ENCODE assay signal across 8 cellular contexts in genomic region chr2:240585101-240585500, GRCh38. TPM values are rescaled to one million over a fixed set of nuclear protein-coding genes. Genes with fewer than 3 reads are reported as not detected.
DNase-seq lines count a peak whose midpoint lies in the region; ATAC-seq, FAIRE-seq and TF ChIP-seq lines count a peak whose summit lies in the region.

No MANE protein-coding gene starts in this region.

- TF ChIP-seq CTCF in HEK293 (tag by site-specific recombination; IDR thresholded peaks at IDR 0.05) (no peak), Peyer's patch (IDR thresholded peaks at IDR 0.05) (no peak), foreskin keratinocyte (conservative IDR thresholded peaks at IDR 0.05) (no peak)

- CTCF ChIA-PET in HEK293 (lab: Yijun Ruan, JAX) = interaction anchor here (5.5 kb wide), 1 partner anchor 19 kb away, joined by 34 read pairs; no protein-coding TSS in a partner anchor

- H3K4me3 ChIP-seq in HEK293 (ENCODE audit: low read depth, low read length) (peak overlapping the region; percentile 97), Peyer's patch (peak overlapping the region; percentile 66 to 98 (median 79)), skeletal muscle cell (ENCODE audit: low read depth, low read length) (peak overlapping the region; percentile 100)

- H3K4me1 ChIP-seq in HEK293 (ENCODE audit: control insufficient read depth, insufficient read depth, low read length) (peaks cover 16% of the 10 kb centered on the region), Peyer's patch (peaks cover 15 to 34% (median 17%) of the 10 kb centered on the region in 4 donors), foreskin keratinocyte (peaks cover 8% of the 10 kb centered on the region)

- no peak overlapping the region; the same call in 1 of the 2 replicates for H3K27ac ChIP-seq in HEK293 (ENCODE audit: extremely low read depth, low read depth, low read length)
- H3K27ac ChIP-seq in Peyer's patch = peak overlapping the region in 3 of 4 donors; percentile 82 to 99 (median 87)
- H3K27ac ChIP-seq in foreskin keratinocyte = no peak overlapping the region

- no peaks in the 10 kb centered on the region for H3K9me3 ChIP-seq in HEK293 (ENCODE audit: control insufficient read depth, insufficient read depth, low read depth, low read length)
- no peaks in the 10 kb centered on the region for H3K9me3 ChIP-seq in Peyer's patch

- H3K27me3 ChIP-seq in Peyer's patch (no peaks in the 10 kb centered on the region), foreskin keratinocyte (no peaks in the 10 kb centered on the region)

- FAIRE-seq in GM12891 (lab: Jason Lieb, UNC) = peak; percentile 84

- TF ChIP-seq POLR2A in GM12891 (IDR thresholded peaks at IDR 0.05; ENCODE audit: low read depth, low read length) (peak; percentile 10; the same call in 1 of the 2 replicates), Peyer's patch (IDR thresholded peaks at IDR 0.05) (no peak), erythroblast (IDR thresholded peaks at IDR 0.05; ENCODE audit: low read length) (no peak)

- peaks cover 0 to 23% of the 10 kb centered on the region in 2 experiments; a peak in 1 of 3 replicates for H3K36me3 ChIP-seq in HEK293 (ENCODE audit: control insufficient read depth in 2 of 2, insufficient read depth in 1 of 2, low read length in 2 of 2)
- peaks cover 0 to 9% (median 0%) of the 10 kb centered on the region in 3 donors for H3K36me3 ChIP-seq in Peyer's patch

- POLR2A ChIA-PET in HEK293 (lab: Yijun Ruan, JAX) = interaction anchor here (3.3 kb wide), 2 partner anchors 19 to 24 kb away, joined by 46 to 53 read pairs; partner anchors contain the start of gene DUSP28

- DNase-seq in GM12891 (ENCODE audit: insufficient read length, low spot score) = no peak
- DNase-seq in Peyer's patch = peak in 2 of 3 donors; percentile 57 to 65
- peak in 1 of 2 donors; percentile 25 for DNase-seq in foreskin keratinocyte
- no peak for DNase-seq in skeletal muscle cell (ENCODE audit: low read depth)
- DNase-seq in HT-29 (ENCODE audit: low spot score) = no peak
- no peak for DNase-seq in erythroblast (lab: John Stamatoyannopoulos, UW)
- no peak for DNase-seq in HPDE6-E6E7 (ENCODE audit: extremely low spot score)

- ATAC-seq in foreskin keratinocyte = peak; percentile 4

TF ChIP-seq in GM12891, 5 proteins besides CTCF, POLR2A, EP300 and RAD21:
- TF ChIP-seq SPI1 (IDR thresholded peaks at IDR 0.05; ENCODE audit: low read depth, low read length) = no peak; the same call in 1 of the 2 replicates
- no peak for TF ChIP-seq POU2F2 (IDR thresholded peaks at IDR 0.05; ENCODE audit: low read depth, low read length)

TF ChIP-seq in HEK293, 187 proteins besides CTCF, POLR2A, EP300 and RAD21:
- TF ChIP-seq SCRT2 (tag by site-specific recombination; IDR thresholded peaks at IDR 0.05) (peak; percentile 14; the same call in 1 of the 2 replicates), ZNF184 (tag by site-specific recombination; IDR thresholded peaks at IDR 0.05) (no peak), ZNF426 (tag by site-specific recombination; IDR thresholded peaks at IDR 0.05) (no peak), ZNF133 (tag by site-specific recombination; IDR thresholded peaks at IDR 0.05) (no peak), ZNF362 (tag by site-specific recombination; IDR thresholded peaks at IDR 0.05) (no peak), GLIS1 (tag by site-specific recombination; IDR thresholded peaks at IDR 0.05) (no peak), ZNF658 (tag by site-specific recombination; IDR thresholded peaks at IDR 0.05) (no peak)

RNA-seq across cellular contexts. Expression of gene CAPN10, which starts 1.4 kb away (rescaled TPM):
- polyA plus RNA-seq in GM12891 (2012; ENCODE audit: low read depth, missing spikeins) = 15.6 TPM
- total RNA-seq in Peyer's patch (10 to 100 TPM; 48.3 to 96.4 (median 78.9) TPM), foreskin keratinocyte (18.2 and 18.4 TPM in 2 replicates)
- polyA plus RNA-seq in foreskin keratinocyte = 18.6 and 18.7 TPM in 2 replicates
- total RNA-seq in HT-29 (2014; rRNA removed; shearing (Covaris generic)) = 88.3 and 90.2 TPM in 2 replicates

RNA-seq across cellular contexts. Expression of gene RNPEPL1, which starts 16.8 kb away (rescaled TPM):
- 26.9 TPM for polyA plus RNA-seq in GM12891 (2012; ENCODE audit: low read depth, missing spikeins)
- total RNA-seq in Peyer's patch (100 to 1,000 TPM in 3 of 4 donors, 10 to 100 TPM in 1; 85.0 to 175 (median 154) TPM), foreskin keratinocyte (27.1 and 34.0 TPM in 2 replicates)
- 41.6 and 53.0 TPM in 2 replicates for polyA plus RNA-seq in foreskin keratinocyte
- total RNA-seq in HT-29 (2014; rRNA removed; shearing (Covaris generic)) = 57.9 and 74.9 TPM in 2 replicates

RNA-seq across cellular contexts. Expression of gene DUSP28, which starts 24.9 kb away (rescaled TPM):
- polyA plus RNA-seq in GM12891 (2012; ENCODE audit: low read depth, missing spikeins) = 6.9 TPM
- total RNA-seq in Peyer's patch (10 to 100 TPM in 1 of 4 donors, 1 to 10 TPM in 3; 4.2 to 10.1 (median 7.1) TPM), foreskin keratinocyte (1.8 and 2.6 TPM in 2 replicates)
- 2.1 and 2.5 TPM in 2 replicates for polyA plus RNA-seq in foreskin keratinocyte
- 10.0 and 10.4 TPM in 2 replicates for total RNA-seq in HT-29 (2014; rRNA removed; shearing (Covaris generic))

RNA-seq across cellular contexts. Expression of gene ANKMY1, which starts 27.3 kb away (rescaled TPM):
- 8.3 TPM for polyA plus RNA-seq in GM12891 (2012; ENCODE audit: low read depth, missing spikeins)
- total RNA-seq in Peyer's patch = 10 to 100 TPM; 27.8 to 89.1 (median 40.1) TPM
- 4.2 and 4.8 TPM in 2 replicates for total RNA-seq in foreskin keratinocyte
- 2.8 and 2.9 TPM in 2 replicates for polyA plus RNA-seq in foreskin keratinocyte
- total RNA-seq in HT-29 (2014; rRNA removed; shearing (Covaris generic)) = 26.5 and 29.5 TPM in 2 replicates

RNA-seq across cellular contexts. Expression of gene GPR35, which starts 40.2 kb away (rescaled TPM):
- polyA plus RNA-seq in GM12891 (2012; ENCODE audit: low read depth, missing spikeins) = 1.6 TPM
- total RNA-seq in Peyer's patch (100 to 1,000 TPM in 3 of 4 donors, 10 to 100 TPM in 1; 61.1 to 341 (median 261) TPM), foreskin keratinocyte (0.07 TPM in 1 of 2 replicates, not detected in the other)
- 0.03 and 0.07 TPM in 2 replicates for polyA plus RNA-seq in foreskin keratinocyte
- 176 and 180 TPM in 2 replicates for total RNA-seq in HT-29 (2014; rRNA removed; shearing (Covaris generic))

Comparison
In these comparisons a context has a peak if more than half of its experiments do, and no peak if none do; other contexts are left out.
1. DNase-seq: peak in Peyer's patch (2 of 3); none in GM12891 (single experiment), skeletal muscle cell (single experiment), HT-29 (single experiment), erythroblast (0 of 2) and HPDE6-E6E7 (single experiment).
2. H3K27ac ChIP-seq: peak in Peyer's patch (3 of 4); none in HEK293 (single experiment) and foreskin keratinocyte (single experiment).
3. Peak in every context shown above with its lines, with median percentiles within 50 percentile points of each other: H3K4me3 ChIP-seq.